Comparison of ENCODE assay signal across 1 cellular context in genomic region chr4:113990886-113991285, GRCh38.
TF ChIP-seq lines count a peak whose summit lies in the region.

No MANE protein-coding gene starts in this region.

TF ChIP-seq in H1, 55 proteins besides CTCF, POLR2A, EP300 and RAD21 (continued from another document):
- TF ChIP-seq TEAD4 (IDR thresholded peaks at IDR 0.05; ENCODE audit: low read depth, low read length) (no peak), GTF2F1 (IDR thresholded peaks at IDR 0.05; ENCODE audit: borderline replicate concordance, low read depth, low read length) (no peak), HDAC6 (IDR thresholded peaks at IDR 0.05; ENCODE audit: low read depth, low read length) (no peak), CHD1 (IDR thresholded peaks at IDR 0.05; ENCODE audit: low read depth, low read length) (no peak), BCL11A (IDR thresholded peaks at IDR 0.05; ENCODE audit: low read depth in 2 of 2, low read length in 2 of 2) (no peak), SP1 (IDR thresholded peaks at IDR 0.05; ENCODE audit: low read depth, low read length) (no peak), SIN3A (conservative IDR thresholded peaks at IDR 0.05 in 1 of 2, IDR thresholded peaks at IDR 0.05 in 1 of 2; ENCODE audit: low read depth in 1 of 2, low read length in 2 of 2) (no peak), CHD2 (IDR thresholded peaks at IDR 0.05; ENCODE audit: low read length) (no peak), BRCA1 (IDR thresholded peaks at IDR 0.05; ENCODE audit: low read depth, low read length) (no peak)
